ENCODE assay signal across 1 cellular context in the genomic region with DNA sequence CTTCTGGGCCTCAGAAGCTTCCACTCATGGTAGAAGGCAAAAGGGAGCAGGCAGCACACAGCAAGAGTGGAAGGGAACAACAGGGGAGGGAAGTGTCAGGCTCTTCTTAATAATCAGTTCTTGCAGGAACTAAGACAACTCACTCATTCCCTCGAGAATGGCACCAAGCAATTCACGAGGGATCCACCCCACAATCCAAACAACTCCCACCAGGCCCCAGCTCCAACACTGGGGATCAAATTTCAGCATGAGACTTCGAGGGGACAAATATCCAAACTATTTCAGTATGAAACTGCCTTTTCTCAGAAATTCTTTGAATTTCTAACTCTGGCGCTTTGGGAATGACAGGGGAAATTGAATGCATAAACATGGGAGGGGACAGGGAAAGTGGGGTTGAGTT.
A peak's percentile ranks its signal among the peaks of the same experiment; 100 is the strongest.
TF ChIP-seq lines count a peak whose summit lies in the region.

No MANE protein-coding gene starts in this region.

TF ChIP-seq in HepG2, 621 proteins besides CTCF, POLR2A, EP300 and RAD21:
- no peak for TF ChIP-seq STAT6 (CRISPR knock-in tag; IDR thresholded peaks at IDR 0.05; ENCODE audit: borderline replicate concordance)
- no peak for TF ChIP-seq ZNF724P (CRISPR knock-in tag; IDR thresholded peaks at IDR 0.05; ENCODE audit: borderline replicate concordance)
- peak; percentile 76; the same call in 1 of the 2 replicates for TF ChIP-seq SIX1 (CRISPR knock-in tag; IDR thresholded peaks at IDR 0.05; ENCODE audit: borderline replicate concordance)
- no peak for TF ChIP-seq CREB1 (IDR thresholded peaks at IDR 0.05)
- TF ChIP-seq CREB1 (CRISPR knock-in tag; IDR thresholded peaks at IDR 0.05): no peak
- TF ChIP-seq SIX4 (CRISPR knock-in tag; IDR thresholded peaks at IDR 0.05): peak; percentile 56; the same call in 1 of the 2 replicates
- no peak for TF ChIP-seq ZNF317 (CRISPR knock-in tag; IDR thresholded peaks at IDR 0.05)
